ENCODE assay signal across 1 cellular context in genomic region chr11:65353376-65353775, GRCh38.
TF ChIP-seq lines count a peak whose summit lies in the region.

No MANE protein-coding gene starts in this region.

TF ChIP-seq in HCT116, 20 proteins besides CTCF, POLR2A, EP300 and RAD21:
- TF ChIP-seq JUND (IDR thresholded peaks at IDR 0.05), result no peak
- TF ChIP-seq FOSL1 (IDR thresholded peaks at IDR 0.05; ENCODE audit: low read depth), result no peak
- TF ChIP-seq EGR1 (IDR thresholded peaks at IDR 0.05; ENCODE audit: low read depth), result no peak
- TF ChIP-seq SRF (IDR thresholded peaks at IDR 0.05; ENCODE audit: low read depth), result no peak
- TF ChIP-seq ATF3 (IDR thresholded peaks at IDR 0.05), result no peak
- TF ChIP-seq SIN3A (IDR thresholded peaks at IDR 0.05; ENCODE audit: low read depth), result no peak
- no peak for TF ChIP-seq ELF1 (IDR thresholded peaks at IDR 0.05; ENCODE audit: borderline replicate concordance, low read depth)
- no peak for TF ChIP-seq CBX3 (IDR thresholded peaks at IDR 0.05; ENCODE audit: low read depth)
- TF ChIP-seq SP1 (IDR thresholded peaks at IDR 0.05; ENCODE audit: low read depth), result no peak
- TF ChIP-seq YY1 (IDR thresholded peaks at IDR 0.05; ENCODE audit: extremely low read depth, insufficient replicate concordance, low read depth, low read length), result no peak
- no peak for TF ChIP-seq EZH2phosphoT487 (IDR thresholded peaks at IDR 0.05; ENCODE audit: borderline replicate concordance)
- TF ChIP-seq ZFX (IDR thresholded peaks at IDR 0.05), result no peak
- TF ChIP-seq MAX (IDR thresholded peaks at IDR 0.05), result no peak
- TF ChIP-seq CEBPB (IDR thresholded peaks at IDR 0.05; ENCODE audit: low read depth), result no peak
- no peak for TF ChIP-seq REST (IDR thresholded peaks at IDR 0.05; ENCODE audit: low read depth)
- no peak for TF ChIP-seq ZNF274 (IDR thresholded peaks at IDR 0.05; ENCODE audit: low read depth, low read length)
- no peak for TF ChIP-seq EZH2 (IDR thresholded peaks at IDR 0.05)
